22 cellular contexts compared by ENCODE assay signal in the genomic region with DNA sequence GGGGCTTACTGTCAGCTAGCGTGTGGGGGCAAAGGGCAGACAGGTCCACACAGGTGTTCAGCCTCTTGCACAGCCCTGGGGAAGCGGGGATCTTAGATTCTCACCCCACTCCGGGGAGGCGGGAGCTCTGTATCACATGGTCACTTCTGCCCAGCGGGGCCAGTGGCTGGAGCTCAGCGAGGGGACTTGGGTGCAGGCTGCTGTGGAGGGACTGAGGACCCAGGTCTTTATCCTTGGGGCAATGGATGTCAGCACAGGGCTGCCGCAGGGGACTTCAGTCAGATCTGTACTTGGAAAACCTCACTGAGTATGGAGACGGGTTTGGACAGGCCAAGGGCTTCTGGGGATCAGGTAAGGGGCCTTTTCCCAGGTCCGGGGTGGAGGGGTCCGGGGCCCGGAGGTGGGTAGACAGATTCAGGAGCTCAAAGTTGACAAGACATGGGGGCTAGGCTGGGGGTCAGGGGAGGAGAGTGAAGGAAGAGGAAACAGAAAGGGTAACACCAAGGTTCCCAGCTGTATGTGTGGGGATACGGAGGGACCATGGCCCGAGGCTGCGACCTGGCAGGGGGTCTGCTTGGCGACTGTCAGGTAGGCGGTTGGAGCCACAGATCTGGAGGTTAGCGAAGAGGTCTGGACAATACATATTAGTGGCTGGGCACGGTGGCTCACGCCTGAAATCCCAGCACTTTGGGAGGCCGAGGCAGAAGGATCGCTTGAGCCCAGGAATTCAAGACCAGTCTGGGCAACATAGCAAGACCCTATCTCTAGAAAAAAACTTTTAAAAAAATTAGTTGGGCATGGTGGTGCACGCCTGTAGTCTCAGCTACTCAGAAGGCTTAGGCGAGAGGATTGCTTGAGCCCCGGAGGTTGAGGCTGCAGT. TPM values are rescaled to one million over a fixed set of nuclear protein-coding genes. Genes with fewer than 3 reads are reported as not detected.
DNase-seq lines count a peak whose midpoint lies in the region; ATAC-seq, FAIRE-seq and TF ChIP-seq lines count a peak whose summit lies in the region.
"Had no signal": no experiment of that assay in that cellular context is flagged by ENCODE, and none has a peak within 500 bp of the region (broad histone marks: within the 10 kb centered on the region; RNA-seq: fewer than 3 reads in every experiment).

No MANE protein-coding gene starts in this region.

- TF ChIP-seq CTCF in VCaP (conservative IDR thresholded peaks at IDR 0.05) (no peak), kidney (IDR thresholded peaks at IDR 0.05; ENCODE audit: borderline replicate concordance, extremely low read depth, insufficient read depth) (no peak), spleen (IDR thresholded peaks at IDR 0.05 in 8 of 11, conservative IDR thresholded peaks at IDR 0.05 in 3 of 11) (no peak)

- 83 to 91% (median 86%) methylated on average over 23 to 24 of the region's 24 CpGs for WGBS in spleen, 5 donors

- DNase-seq in T-helper 2 cell treated with Interferon-gamma antibody and Interleukin-4, amounts not matched to agents 5 μg/mL and 100 μg/mL, for 36 hours (ENCODE audit: low spot score), result no peak
- no peak for DNase-seq in T-helper 2 cell
- peak; percentile 58 for DNase-seq in kidney
- peak; percentile 72 for DNase-seq in spleen
- no peak for DNase-seq in stimulated activated CD4-positive, alpha-beta T cell treated with anti-CD3 and anti-CD28 coated beads, Interleukin-15, amount 100 ng/mL, for 24 hours
- no peak for DNase-seq in NAMALWA (ENCODE audit: low spot score)
- DNase-seq: 8988T; activated T-cell treated with anti-CD3 and anti-CD28 coated beads, Interleukin-2, amount 50 U/mL, for 1 hour; HCEC 1CT; NCI-H1105; stimulated activated CD4-positive, alpha-beta T cell treated with anti-CD3 and anti-CD28 coated beads, Interleukin-2, amount 100 ng/mL, for 48 hours; SW 1271 had no signal

- H3K27ac ChIP-seq in VCaP (peak overlapping the region; percentile 94), kidney (ENCODE audit: low read depth in 2 of 2, low read length in 2 of 2) (no peak overlapping the region), spleen (no peak overlapping the region)
- H3K27ac ChIP-seq: cardiac muscle cell, foreskin keratinocyte, KMS-11, thoracic aorta had no signal

- H3K27ac Mint-ChIP-seq in T-helper 2 cell treated with Interferon-gamma antibody and Interleukin-4, amounts not matched to agents 5 μg/mL and 100 μg/mL, for 36 hours, result peak overlapping the region; percentile 71

- no peak overlapping the region for H3K4me3 ChIP-seq in kidney (ENCODE audit: low read length in 2 of 2)
- no peak overlapping the region for H3K4me3 ChIP-seq in spleen
- H3K4me3 ChIP-seq: cardiac muscle cell, thoracic aorta had no signal

- no peak for TF ChIP-seq POLR2A in spleen (IDR thresholded peaks at IDR 0.05)

- ATAC-seq in HG03135 (IDR thresholded peaks at IDR 0.05; ENCODE audit: unreplicated experiment), result no peak
- ATAC-seq: activated CD4-positive, CD25-positive, alpha-beta regulatory T cell treated with anti-CD3 and anti-CD28 coated beads, Interleukin-2, amount 50 U/mL, for 24 hours had no signal

- peaks cover 9% of the 10 kb centered on the region for H3K9me3 Mint-ChIP-seq in T-helper 2 cell treated with Interferon-gamma antibody and Interleukin-4, amounts not matched to agents 5 μg/mL and 100 μg/mL, for 36 hours

- H3K27me3 ChIP-seq in spleen (replicated peaks in 1 of 7), result peaks cover 0 to 14% (median 0%) of the 10 kb centered on the region in 7 donors
- H3K27me3 ChIP-seq: cardiac muscle cell had no signal

- H3K9me3 ChIP-seq in kidney (ENCODE audit: control insufficient read depth in 1 of 2, low read length in 2 of 2) (no peaks in the 10 kb centered on the region), spleen (peaks cover 0 to 19% (median 10%) of the 10 kb centered on the region in 8 donors)
- H3K9me3 ChIP-seq: thoracic aorta had no signal

- no peaks in the 10 kb centered on the region for H3K27me3 Mint-ChIP-seq in T-helper 2 cell treated with Interferon-gamma antibody and Interleukin-4, amounts not matched to agents 5 μg/mL and 100 μg/mL, for 36 hours (ENCODE audit: low read depth)

- peaks cover 28% of the 10 kb centered on the region for H3K4me1 Mint-ChIP-seq in T-helper 2 cell treated with Interferon-gamma antibody and Interleukin-4, amounts not matched to agents 5 μg/mL and 100 μg/mL, for 36 hours (ENCODE audit: low read depth)

- H3K36me3 Mint-ChIP-seq in T-helper 2 cell treated with Interferon-gamma antibody and Interleukin-4, amounts not matched to agents 5 μg/mL and 100 μg/mL, for 36 hours (ENCODE audit: low read depth), result peaks cover 10% of the 10 kb centered on the region

- no peak for FAIRE-seq in kidney (lab: Jason Lieb, UNC)
- FAIRE-seq: endometrium, RCC 7860 had no signal

- peak overlapping the region; percentile 27 for H3K4me3 Mint-ChIP-seq in T-helper 2 cell treated with Interferon-gamma antibody and Interleukin-4, amounts not matched to agents 5 μg/mL and 100 μg/mL, for 36 hours
- H3K4me3 Mint-ChIP-seq: neural crest cell had no signal

- no peaks in the 10 kb centered on the region for H3K36me3 ChIP-seq in kidney (ENCODE audit: control insufficient read depth in 1 of 2, insufficient read depth in 2 of 2, low read length in 2 of 2)
- no peaks in the 10 kb centered on the region for H3K36me3 ChIP-seq in spleen
- H3K36me3 ChIP-seq: cardiac muscle cell, thoracic aorta had no signal

- no peak overlapping the region for H3K9ac ChIP-seq in kidney (ENCODE audit: low read length in 2 of 2)
- H3K9ac ChIP-seq: KMS-11 had no signal

- intact Hi-C loops in kidney (cut with DNase I), result no loop called here
- intact Hi-C loops in spleen (cut with DNase I; ENCODE audit: low total_unique reads), result loop anchor here (10.0 kb wide), 1 partner anchor 75 kb away; no protein-coding TSS in a partner anchor

- H3K4me1 ChIP-seq in kidney (ENCODE audit: control insufficient read depth in 1 of 2, insufficient read depth in 1 of 2, low read depth in 1 of 2, low read length in 2 of 2), result peaks cover 0 to 13% of the 10 kb centered on the region in 2 donors
- H3K4me1 ChIP-seq in spleen, result peaks cover 15 to 58% (median 37%) of the 10 kb centered on the region in 6 donors
- H3K4me1 ChIP-seq: foreskin keratinocyte had no signal

RNA-seq across cellular contexts. Expression of a gene that starts 15.1 kb away (rescaled TPM):
- total RNA-seq in kidney, result 45.8 TPM
- 44.5 TPM for polyA plus RNA-seq in kidney (ENCODE audit: insufficient read depth, low read depth, low replicate concordance)
- 10 to 100 TPM; 12.7 to 33.2 (median 23.4) TPM for total RNA-seq in spleen
- polyA plus RNA-seq in spleen, result 10 to 100 TPM in 1 of 3 donors, 1 to 10 TPM in 2; 2.8 to 11.8 (median 4.4) TPM

RNA-seq across cellular contexts. Expression of a gene that starts 28.2 kb away (rescaled TPM):
- 28.0 TPM for total RNA-seq in kidney
- polyA plus RNA-seq in kidney (ENCODE audit: insufficient read depth, low read depth, low replicate concordance), result 34.1 TPM
- 10 to 100 TPM; 23.0 to 35.7 (median 31.5) TPM for total RNA-seq in spleen
- 10 to 100 TPM; 24.0 to 41.1 (median 25.4) TPM for polyA plus RNA-seq in spleen

Comparison
In these comparisons a context has a peak if more than half of its experiments do, and no peak if none do; other contexts are left out.
1. DNase-seq: peak in kidney (single experiment) and spleen (single experiment); none in T-helper 2 cell treated with Interferon-gamma antibody and Interleukin-4, amounts not matched to agents 5 μg/mL and 100 μg/mL, for 36 hours (single experiment), T-helper 2 cell (0 of 5), stimulated activated CD4-positive, alpha-beta T cell treated with anti-CD3 and anti-CD28 coated beads, Interleukin-15, amount 100 ng/mL, for 24 hours (single experiment) and NAMALWA (single experiment).